ENCODE assay signal across 1 cellular context in the genomic region with DNA sequence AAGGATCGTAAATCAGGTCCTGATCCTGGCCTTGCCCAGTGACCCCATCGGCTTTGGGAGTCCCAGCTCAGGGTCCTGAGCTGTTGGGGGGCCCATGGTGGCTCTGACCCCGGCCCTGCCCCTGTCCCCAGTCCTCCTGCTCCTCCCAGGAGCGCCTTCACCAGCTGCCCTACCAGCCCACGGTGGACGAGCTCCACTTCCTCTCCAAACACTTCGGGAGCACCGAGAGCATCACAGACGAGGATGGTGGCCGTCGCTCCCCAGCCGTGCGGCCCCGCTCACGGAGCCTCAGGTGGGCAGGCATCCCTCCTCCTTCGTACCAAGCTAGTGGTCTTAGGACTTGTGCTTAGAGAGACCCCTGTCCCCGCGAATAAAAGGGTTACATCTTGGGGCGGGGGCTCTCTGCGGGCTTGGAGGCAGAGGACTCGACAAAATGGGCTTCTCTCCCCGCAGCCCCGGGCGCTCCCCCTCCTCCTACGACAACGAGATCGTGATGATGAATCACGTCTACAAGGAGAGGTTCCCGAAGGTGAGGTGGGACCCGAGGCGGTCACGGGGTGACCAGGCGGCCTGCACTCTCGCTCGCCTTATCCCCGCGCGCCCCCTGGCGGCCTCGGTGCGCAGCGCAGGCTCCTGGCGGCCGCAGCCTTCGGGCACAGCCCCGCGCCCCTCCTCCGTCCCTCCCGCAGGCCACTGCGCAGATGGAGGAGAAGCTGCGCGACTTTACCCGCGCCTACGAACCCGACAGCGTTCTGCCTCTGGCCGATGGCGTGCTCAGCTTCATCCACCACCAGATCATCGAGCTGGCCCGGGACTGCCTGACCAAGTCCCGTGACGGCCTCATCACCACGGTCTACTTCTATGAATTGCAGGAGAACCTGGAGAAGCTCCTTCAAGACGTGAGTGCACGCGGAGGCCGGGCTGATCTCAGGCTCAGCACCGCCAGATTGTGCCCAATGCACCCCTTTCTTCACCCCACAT.
TF ChIP-seq lines count a peak whose summit lies in the region.

No MANE protein-coding gene starts in this region.

TF ChIP-seq in K562, 482 proteins besides CTCF, POLR2A, EP300 and RAD21 (continued from another document and continues in another):
- TF ChIP-seq, protein P1, sequence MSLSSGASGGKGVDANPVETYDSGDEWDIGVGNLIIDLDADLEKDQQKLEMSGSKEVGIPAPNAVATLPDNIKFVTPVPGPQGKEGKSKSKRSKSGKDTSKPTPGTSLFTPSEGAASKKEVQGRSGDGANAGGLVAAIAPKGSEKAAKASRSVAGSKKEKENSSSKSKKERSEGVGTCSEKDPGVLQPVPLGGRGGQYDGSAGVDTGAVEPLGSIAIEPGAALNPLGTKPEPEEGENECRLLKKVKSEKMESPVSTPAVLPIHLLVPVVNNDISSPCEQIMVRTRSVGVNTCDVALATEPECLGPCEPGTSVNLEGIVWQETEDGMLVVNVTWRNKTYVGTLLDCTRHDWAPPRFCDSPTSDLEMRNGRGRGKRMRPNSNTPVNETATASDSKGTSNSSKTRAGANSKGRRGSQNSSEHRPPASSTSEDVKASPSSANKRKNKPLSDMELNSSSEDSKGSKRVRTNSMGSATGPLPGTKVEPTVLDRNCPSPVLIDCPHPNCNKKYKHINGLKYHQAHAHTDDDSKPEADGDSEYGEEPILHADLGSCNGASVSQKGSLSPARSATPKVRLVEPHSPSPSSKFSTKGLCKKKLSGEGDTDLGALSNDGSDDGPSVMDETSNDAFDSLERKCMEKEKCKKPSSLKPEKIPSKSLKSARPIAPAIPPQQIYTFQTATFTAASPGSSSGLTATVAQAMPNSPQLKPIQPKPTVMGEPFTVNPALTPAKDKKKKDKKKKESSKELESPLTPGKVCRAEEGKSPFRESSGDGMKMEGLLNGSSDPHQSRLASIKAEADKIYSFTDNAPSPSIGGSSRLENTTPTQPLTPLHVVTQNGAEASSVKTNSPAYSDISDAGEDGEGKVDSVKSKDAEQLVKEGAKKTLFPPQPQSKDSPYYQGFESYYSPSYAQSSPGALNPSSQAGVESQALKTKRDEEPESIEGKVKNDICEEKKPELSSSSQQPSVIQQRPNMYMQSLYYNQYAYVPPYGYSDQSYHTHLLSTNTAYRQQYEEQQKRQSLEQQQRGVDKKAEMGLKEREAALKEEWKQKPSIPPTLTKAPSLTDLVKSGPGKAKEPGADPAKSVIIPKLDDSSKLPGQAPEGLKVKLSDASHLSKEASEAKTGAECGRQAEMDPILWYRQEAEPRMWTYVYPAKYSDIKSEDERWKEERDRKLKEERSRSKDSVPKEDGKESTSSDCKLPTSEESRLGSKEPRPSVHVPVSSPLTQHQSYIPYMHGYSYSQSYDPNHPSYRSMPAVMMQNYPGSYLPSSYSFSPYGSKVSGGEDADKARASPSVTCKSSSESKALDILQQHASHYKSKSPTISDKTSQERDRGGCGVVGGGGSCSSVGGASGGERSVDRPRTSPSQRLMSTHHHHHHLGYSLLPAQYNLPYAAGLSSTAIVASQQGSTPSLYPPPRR (CRISPR knock-in tag; IDR thresholded peaks at IDR 0.05; ENCODE audit: borderline replicate concordance) = no peak
- TF ChIP-seq ZNF124 (CRISPR knock-in tag; IDR thresholded peaks at IDR 0.05) = no peak
- TF ChIP-seq TOE1 (IDR thresholded peaks at IDR 0.05; ENCODE audit: borderline replicate concordance) = peak; percentile 83; the same call in 1 of the 2 replicates
- no peak for TF ChIP-seq TOE1 (CRISPR knock-in tag; IDR thresholded peaks at IDR 0.05; ENCODE audit: borderline replicate concordance, low read depth)
- TF ChIP-seq MTA3 (IDR thresholded peaks at IDR 0.05; ENCODE audit: borderline replicate concordance) = peak; percentile 44; the same call in 1 of the 2 replicates
- no peak for TF ChIP-seq MCM3 (IDR thresholded peaks at IDR 0.05)
- TF ChIP-seq, protein P2, sequence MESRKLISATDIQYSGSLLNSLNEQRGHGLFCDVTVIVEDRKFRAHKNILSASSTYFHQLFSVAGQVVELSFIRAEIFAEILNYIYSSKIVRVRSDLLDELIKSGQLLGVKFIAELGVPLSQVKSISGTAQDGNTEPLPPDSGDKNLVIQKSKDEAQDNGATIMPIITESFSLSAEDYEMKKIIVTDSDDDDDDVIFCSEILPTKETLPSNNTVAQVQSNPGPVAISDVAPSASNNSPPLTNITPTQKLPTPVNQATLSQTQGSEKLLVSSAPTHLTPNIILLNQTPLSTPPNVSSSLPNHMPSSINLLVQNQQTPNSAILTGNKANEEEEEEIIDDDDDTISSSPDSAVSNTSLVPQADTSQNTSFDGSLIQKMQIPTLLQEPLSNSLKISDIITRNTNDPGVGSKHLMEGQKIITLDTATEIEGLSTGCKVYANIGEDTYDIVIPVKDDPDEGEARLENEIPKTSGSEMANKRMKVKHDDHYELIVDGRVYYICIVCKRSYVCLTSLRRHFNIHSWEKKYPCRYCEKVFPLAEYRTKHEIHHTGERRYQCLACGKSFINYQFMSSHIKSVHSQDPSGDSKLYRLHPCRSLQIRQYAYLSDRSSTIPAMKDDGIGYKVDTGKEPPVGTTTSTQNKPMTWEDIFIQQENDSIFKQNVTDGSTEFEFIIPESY (CRISPR knock-in tag; IDR thresholded peaks at IDR 0.05) = peak; percentile 92
- no peak for TF ChIP-seq ELF1 (tag; IDR thresholded peaks at IDR 0.05)
- peak; percentile 91 for TF ChIP-seq SMC3 (conservative IDR thresholded peaks at IDR 0.05; ENCODE audit: insufficient read depth, low read depth, low read length)
- peak; percentile 78 for TF ChIP-seq JUND (IDR thresholded peaks at IDR 0.05; ENCODE audit: borderline replicate concordance, low read depth, low read length)
- TF ChIP-seq JUND (tag; IDR thresholded peaks at IDR 0.05; ENCODE audit: borderline replicate concordance, low read depth, low read length) = no peak
- TF ChIP-seq, protein P3, sequence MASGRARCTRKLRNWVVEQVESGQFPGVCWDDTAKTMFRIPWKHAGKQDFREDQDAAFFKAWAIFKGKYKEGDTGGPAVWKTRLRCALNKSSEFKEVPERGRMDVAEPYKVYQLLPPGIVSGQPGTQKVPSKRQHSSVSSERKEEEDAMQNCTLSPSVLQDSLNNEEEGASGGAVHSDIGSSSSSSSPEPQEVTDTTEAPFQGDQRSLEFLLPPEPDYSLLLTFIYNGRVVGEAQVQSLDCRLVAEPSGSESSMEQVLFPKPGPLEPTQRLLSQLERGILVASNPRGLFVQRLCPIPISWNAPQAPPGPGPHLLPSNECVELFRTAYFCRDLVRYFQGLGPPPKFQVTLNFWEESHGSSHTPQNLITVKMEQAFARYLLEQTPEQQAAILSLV (tag; IDR thresholded peaks at IDR 0.05) = no peak
- TF ChIP-seq CEBPG (CRISPR knock-in tag; IDR thresholded peaks at IDR 0.05) = no peak
- no peak for TF ChIP-seq CEBPG (tag; conservative IDR thresholded peaks at IDR 0.05 in 1 of 2, IDR thresholded peaks at IDR 0.05 in 1 of 2)
- no peak for TF ChIP-seq CHD1 (IDR thresholded peaks at IDR 0.05; ENCODE audit: low read length)
- no peak for TF ChIP-seq PHB (CRISPR knock-in tag; IDR thresholded peaks at IDR 0.05)
- TF ChIP-seq ZNF584 (CRISPR knock-in tag; IDR thresholded peaks at IDR 0.05; ENCODE audit: low read depth) = no peak
- peak; percentile 54; the same call in 1 of the 2 replicates for TF ChIP-seq CHD2 (IDR thresholded peaks at IDR 0.05; ENCODE audit: low read depth, low read length)
- 0 out of 2 replicates have a peak, but pooled peaks have one; percentile 10 for TF ChIP-seq CBFA2T2 (conservative IDR thresholded peaks at IDR 0.05)
- no peak for TF ChIP-seq ZNF217 (CRISPR knock-in tag; IDR thresholded peaks at IDR 0.05)
- no peak for TF ChIP-seq SIN3A (IDR thresholded peaks at IDR 0.05; ENCODE audit: borderline replicate concordance in 2 of 2, control insufficient read depth in 1 of 2, low read depth in 2 of 2, low read length in 2 of 2)
- TF ChIP-seq, protein P4, sequence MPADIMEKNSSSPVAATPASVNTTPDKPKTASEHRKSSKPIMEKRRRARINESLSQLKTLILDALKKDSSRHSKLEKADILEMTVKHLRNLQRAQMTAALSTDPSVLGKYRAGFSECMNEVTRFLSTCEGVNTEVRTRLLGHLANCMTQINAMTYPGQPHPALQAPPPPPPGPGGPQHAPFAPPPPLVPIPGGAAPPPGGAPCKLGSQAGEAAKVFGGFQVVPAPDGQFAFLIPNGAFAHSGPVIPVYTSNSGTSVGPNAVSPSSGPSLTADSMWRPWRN (IDR thresholded peaks at IDR 0.05; ENCODE audit: low read depth) = no peak
- TF ChIP-seq, protein P5, sequence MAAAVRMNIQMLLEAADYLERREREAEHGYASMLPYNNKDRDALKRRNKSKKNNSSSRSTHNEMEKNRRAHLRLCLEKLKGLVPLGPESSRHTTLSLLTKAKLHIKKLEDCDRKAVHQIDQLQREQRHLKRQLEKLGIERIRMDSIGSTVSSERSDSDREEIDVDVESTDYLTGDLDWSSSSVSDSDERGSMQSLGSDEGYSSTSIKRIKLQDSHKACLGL (CRISPR knock-in tag; IDR thresholded peaks at IDR 0.05; ENCODE audit: borderline replicate concordance, poor library complexity, severe bottlenecking) = no peak
- no peak for TF ChIP-seq DPF2 (IDR thresholded peaks at IDR 0.05)
- TF ChIP-seq ZNF589 (CRISPR knock-in tag; IDR thresholded peaks at IDR 0.05; ENCODE audit: low read depth) = no peak
- no peak for TF ChIP-seq BCL6 (CRISPR knock-in tag; IDR thresholded peaks at IDR 0.05)
- TF ChIP-seq ETS2 (tag; IDR thresholded peaks at IDR 0.05; ENCODE audit: borderline replicate concordance, poor library complexity, severe bottlenecking) = no peak
- TF ChIP-seq FIP1L1 (IDR thresholded peaks at IDR 0.05; ENCODE audit: low read depth, low read length, poor library complexity, severe bottlenecking) = peak; percentile 44
- no peak; the same call in 1 of the 2 replicates for TF ChIP-seq SPI1 (IDR thresholded peaks at IDR 0.05; ENCODE audit: borderline replicate concordance, low read depth, low read length)
- TF ChIP-seq SMAD2 (IDR thresholded peaks at IDR 0.05; ENCODE audit: low read depth, low read length) = no peak
- no peak for TF ChIP-seq SRF (CRISPR knock-in tag; IDR thresholded peaks at IDR 0.05)
- TF ChIP-seq, protein P6, sequence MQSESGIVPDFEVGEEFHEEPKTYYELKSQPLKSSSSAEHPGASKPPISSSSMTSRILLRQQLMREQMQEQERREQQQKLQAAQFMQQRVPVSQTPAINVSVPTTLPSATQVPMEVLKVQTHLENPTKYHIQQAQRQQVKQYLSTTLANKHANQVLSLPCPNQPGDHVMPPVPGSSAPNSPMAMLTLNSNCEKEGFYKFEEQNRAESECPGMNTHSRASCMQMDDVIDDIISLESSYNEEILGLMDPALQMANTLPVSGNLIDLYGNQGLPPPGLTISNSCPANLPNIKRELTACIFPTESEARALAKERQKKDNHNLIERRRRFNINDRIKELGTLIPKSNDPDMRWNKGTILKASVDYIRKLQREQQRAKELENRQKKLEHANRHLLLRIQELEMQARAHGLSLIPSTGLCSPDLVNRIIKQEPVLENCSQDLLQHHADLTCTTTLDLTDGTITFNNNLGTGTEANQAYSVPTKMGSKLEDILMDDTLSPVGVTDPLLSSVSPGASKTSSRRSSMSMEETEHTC (IDR thresholded peaks at IDR 0.05) = peak; percentile 97
- TF ChIP-seq, protein P7, sequence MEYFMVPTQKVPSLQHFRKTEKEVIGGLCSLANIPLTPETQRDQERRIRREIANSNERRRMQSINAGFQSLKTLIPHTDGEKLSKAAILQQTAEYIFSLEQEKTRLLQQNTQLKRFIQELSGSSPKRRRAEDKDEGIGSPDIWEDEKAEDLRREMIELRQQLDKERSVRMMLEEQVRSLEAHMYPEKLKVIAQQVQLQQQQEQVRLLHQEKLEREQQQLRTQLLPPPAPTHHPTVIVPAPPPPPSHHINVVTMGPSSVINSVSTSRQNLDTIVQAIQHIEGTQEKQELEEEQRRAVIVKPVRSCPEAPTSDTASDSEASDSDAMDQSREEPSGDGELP (CRISPR knock-in tag; IDR thresholded peaks at IDR 0.05; ENCODE audit: borderline replicate concordance) = peak; percentile 82; the same call in 1 of the 2 replicates
- TF ChIP-seq PHTF2 (CRISPR knock-in tag; IDR thresholded peaks at IDR 0.05) = no peak
- no peak for TF ChIP-seq NR1H2 (CRISPR knock-in tag; IDR thresholded peaks at IDR 0.05)
- no peak for TF ChIP-seq KLF13 (tag; IDR thresholded peaks at IDR 0.05; ENCODE audit: borderline replicate concordance, low read depth)
- TF ChIP-seq, protein P8, sequence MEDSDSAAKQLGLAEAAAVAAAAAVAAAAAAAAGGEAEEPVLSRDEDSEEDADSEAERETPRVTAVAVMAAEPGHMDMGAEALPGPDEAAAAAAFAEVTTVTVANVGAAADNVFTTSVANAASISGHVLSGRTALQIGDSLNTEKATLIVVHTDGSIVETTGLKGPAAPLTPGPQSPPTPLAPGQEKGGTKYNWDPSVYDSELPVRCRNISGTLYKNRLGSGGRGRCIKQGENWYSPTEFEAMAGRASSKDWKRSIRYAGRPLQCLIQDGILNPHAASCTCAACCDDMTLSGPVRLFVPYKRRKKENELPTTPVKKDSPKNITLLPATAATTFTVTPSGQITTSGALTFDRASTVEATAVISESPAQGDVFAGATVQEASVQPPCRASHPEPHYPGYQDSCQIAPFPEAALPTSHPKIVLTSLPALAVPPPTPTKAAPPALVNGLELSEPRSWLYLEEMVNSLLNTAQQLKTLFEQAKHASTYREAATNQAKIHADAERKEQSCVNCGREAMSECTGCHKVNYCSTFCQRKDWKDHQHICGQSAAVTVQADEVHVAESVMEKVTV (CRISPR knock-in tag; IDR thresholded peaks at IDR 0.05) = peak; percentile 92
- TF ChIP-seq NELFE (IDR thresholded peaks at IDR 0.05; ENCODE audit: insufficient read depth, insufficient read length) = no peak
- TF ChIP-seq CBFB (CRISPR knock-in tag; IDR thresholded peaks at IDR 0.05) = no peak
- TF ChIP-seq ARHGAP35 (IDR thresholded peaks at IDR 0.05; ENCODE audit: partially characterized antibody) = no peak
- no peak for TF ChIP-seq SMAD3 (CRISPR knock-in tag; conservative IDR thresholded peaks at IDR 0.05)
- TF ChIP-seq WHSC1 (IDR thresholded peaks at IDR 0.05; ENCODE audit: low read length) = no peak
- TF ChIP-seq ETV5 (CRISPR knock-in tag; IDR thresholded peaks at IDR 0.05; ENCODE audit: low read depth) = no peak
- no peak for TF ChIP-seq TSC22D4 (tag; IDR thresholded peaks at IDR 0.05)
- TF ChIP-seq PURB (CRISPR knock-in tag; IDR thresholded peaks at IDR 0.05; ENCODE audit: low read depth) = no peak
- TF ChIP-seq PTRF (tag; IDR thresholded peaks at IDR 0.05) = no peak
- TF ChIP-seq ZNF146 (CRISPR knock-in tag; IDR thresholded peaks at IDR 0.05; ENCODE audit: unreplicated experiment) = no peak
- no peak for TF ChIP-seq ZNF133 (CRISPR knock-in tag; IDR thresholded peaks at IDR 0.05)
- TF ChIP-seq MAZ (CRISPR knock-in tag; conservative IDR thresholded peaks at IDR 0.05 in 1 of 2, IDR thresholded peaks at IDR 0.05 in 1 of 2) = peak; percentile 86 to 87
- TF ChIP-seq NR2F6 (CRISPR knock-in tag; IDR thresholded peaks at IDR 0.05) = no peak
- TF ChIP-seq TEAD2 (tag; IDR thresholded peaks at IDR 0.05) = no peak
- TF ChIP-seq CSDE1 (IDR thresholded peaks at IDR 0.05) = no peak
- peak; percentile 73 for TF ChIP-seq BHLHE40 (IDR thresholded peaks at IDR 0.05; ENCODE audit: low read length)
- peak; percentile 61 for TF ChIP-seq JUN (IDR thresholded peaks at IDR 0.05; ENCODE audit: borderline replicate concordance, low read depth, low read length)
- no peak for TF ChIP-seq JUN (CRISPR knock-in tag; IDR thresholded peaks at IDR 0.05; ENCODE audit: borderline replicate concordance)
- TF ChIP-seq U2AF2 (optimal IDR thresholded peaks at IDR 0.05; ENCODE audit: low read depth, low read length) = no peak
- no peak for TF ChIP-seq BDP1 (IDR thresholded peaks at IDR 0.05; ENCODE audit: insufficient read depth, insufficient read length)
- no peak for TF ChIP-seq TEAD4 (IDR thresholded peaks at IDR 0.05; ENCODE audit: low read length)
- no peak for TF ChIP-seq TEAD4 (CRISPR knock-in tag; IDR thresholded peaks at IDR 0.05; ENCODE audit: borderline replicate concordance)
